ENCODE assay signal across 8 cellular contexts in genomic region chr3:139677341-139678155, GRCh38. TPM values are rescaled to one million over a fixed set of nuclear protein-coding genes. Genes with fewer than 3 reads are reported as not detected.
DNase-seq lines count a peak whose midpoint lies in the region; ATAC-seq lines count a peak whose summit lies in the region.

NMNAT3 (minus strand) TSS chr3:139677972; CDS start chr3:139627724, 50,248 bp downstream.

- 1 to 2% methylated on average over 62 to 67 of the region's 67 CpGs for WGBS in esophagus, 2 donors

- H3K9me3 ChIP-seq in esophagus (ENCODE audit: control insufficient read depth in 2 of 2, insufficient read depth in 1 of 2, low read depth in 1 of 2, low read length in 1 of 2), result no peaks in the 10 kb centered on the region

- no peaks in the 10 kb centered on the region for H3K4me1 ChIP-seq in esophagus (ENCODE audit: control insufficient read depth in 2 of 2, insufficient read depth in 2 of 2, low read length in 1 of 2)

- peak within 1 kb of the TSS; percentile 64 to 80 for H3K4me3 ChIP-seq in esophagus (ENCODE audit: low read depth in 1 of 2, low read length in 2 of 2)

- no peaks in the 10 kb centered on the region for H3K36me3 ChIP-seq in esophagus (ENCODE audit: control insufficient read depth in 2 of 2, insufficient read depth in 2 of 2, low read length in 1 of 2)

- DNase-seq in AG08396 (ENCODE audit: low spot score) (peak; percentile 85), NCI-H524 treated with DMSO at 0.1 percent for 48 hours (lab: John Stamatoyannopoulos, UW) (peak; percentile 70), activated T-cell treated with anti-CD3 and anti-CD28 coated beads for 24 hours (ENCODE audit: low read depth) (peak; percentile 66), mucosa of gallbladder (ENCODE audit: low spot score) (peak; percentile 88)
- peak; percentile 68 to 69 for DNase-seq in stimulated activated CD8-positive, alpha-beta memory T cell treated with anti-CD3 and anti-CD28 coated beads, Interleukin-2, amount 100 ng/mL, for 48 hours (ENCODE audit: low read depth in 2 of 2)

- H3K27ac ChIP-seq in esophagus (ENCODE audit: low read depth in 2 of 2, low read length in 1 of 2), result peak within 1 kb of the TSS; percentile 13 to 23

- no peaks in the 10 kb centered on the region for H3K27me3 ChIP-seq in esophagus (ENCODE audit: control insufficient read depth in 1 of 2, insufficient read depth in 2 of 2, low read length in 2 of 2)

- ATAC-seq in GM19025 (IDR thresholded peaks at IDR 0.05; ENCODE audit: low read depth, unreplicated experiment) (peak; percentile 96), HG03342 (IDR thresholded peaks at IDR 0.05; ENCODE audit: unreplicated experiment) (peak; percentile 99)

RNA-seq across cellular contexts. Expression of gene NMNAT3, which starts in this region (rescaled TPM):
- 1 to 10 TPM; 2.1 to 4.6 TPM for polyA plus RNA-seq in esophagus
- total RNA-seq in mucosa of gallbladder, result 5.9 TPM

Comparison
In these comparisons a context has a peak if more than half of its experiments do, and no peak if none do; other contexts are left out.
1. Peak in every context shown above with its lines: DNase-seq, ATAC-seq, H3K4me3 ChIP-seq and H3K27ac ChIP-seq.